ENCODE assay signal across 19 cellular contexts in genomic region chr11:46565248-46565835, GRCh38.
"Had no signal": no experiment of that assay in that cellular context is flagged by ENCODE, and none has a peak within 500 bp of the region (broad histone marks: within the 10 kb centered on the region; RNA-seq: fewer than 3 reads in every experiment).

No MANE protein-coding gene starts in this region.

- ATAC-seq: activated CD8-positive, alpha-beta memory T cell treated with anti-CD3 and anti-CD28 coated beads, Interleukin-2, amount 10 ng/mL, durations not matched to agents 7 days and 5 days; Right ventricle myocardium inferior; WTC11 had no signal

- H3K9me3 ChIP-seq: breast epithelium had no signal

- DNase-seq: activated CD4-positive, alpha-beta T cell treated with anti-CD3 and anti-CD28 coated beads for 48 hours; activated CD4-positive, alpha-beta T cell treated with anti-CD3 and anti-CD28 coated beads, Interleukin-2, amount 50 U/mL, for 4 hours; activated CD4-positive, CD25-positive, alpha-beta regulatory T cell treated with anti-CD3 and anti-CD28 coated beads, Interleukin-2, amount 50 U/mL, for 72 hours; activated CD8-positive, alpha-beta memory T cell treated with anti-CD3 and anti-CD28 coated beads, Interleukin-2, amount 10 ng/mL, durations not matched to agents 7 days and 5 days; activated effector memory CD4-positive, alpha-beta T cell treated with Interleukin-2 at 50 U/mL for 16 hours; activated naive CD4-positive, alpha-beta T cell; activated T-cell treated with anti-CD3 and anti-CD28 coated beads, Interleukin-2, amount 50 U/mL, for 24 hours; KG1; NCI-H1092; NCI-H1417; NCI-H1694; NCI-H2081; NCI-H446; NCI-H524; T-helper 9 cell had no signal

- H3K27me3 ChIP-seq: breast epithelium had no signal

- H3K4me3 ChIP-seq: breast epithelium, SK-N-MC had no signal

- H3K27ac ChIP-seq: breast epithelium had no signal

- H3K36me3 ChIP-seq: breast epithelium had no signal
